In the genomic region with DNA sequence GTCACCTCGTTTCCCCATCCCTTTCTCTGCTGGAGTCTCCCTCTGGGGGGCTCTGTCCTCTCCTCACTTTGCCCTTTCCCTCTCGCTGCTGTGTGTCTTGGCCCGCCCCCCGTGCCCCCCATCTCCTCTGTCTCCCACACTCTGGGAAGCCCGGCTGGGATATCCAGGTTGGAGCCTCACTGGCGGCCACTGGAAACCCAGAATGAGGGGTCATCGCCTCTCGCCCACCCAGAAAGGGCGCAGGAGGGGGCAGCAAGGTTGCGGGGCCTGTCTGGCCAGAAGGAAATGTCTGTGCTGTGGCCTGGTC, we compare ENCODE assay signal across 9 cellular contexts. TPM values are rescaled to one million over a fixed set of nuclear protein-coding genes. Genes with fewer than 3 reads are reported as not detected.
DNase-seq lines count a peak whose midpoint lies in the region; ATAC-seq and TF ChIP-seq lines count a peak whose summit lies in the region.
"Had no signal": no experiment of that assay in that cellular context is flagged by ENCODE, and none has a peak within 500 bp of the region (broad histone marks: within the 10 kb centered on the region; RNA-seq: fewer than 3 reads in every experiment).

No MANE protein-coding gene starts in this region.

- H3K27me3 ChIP-seq in NT2/D1 (ENCODE audit: insufficient read depth, insufficient read length), result no peaks in the 10 kb centered on the region
- no peaks in the 10 kb centered on the region for H3K27me3 ChIP-seq in brain microvascular endothelial cell (replicated peaks)
- H3K27me3 ChIP-seq in lung (ENCODE audit: control insufficient read depth, insufficient read depth), result no peaks in the 10 kb centered on the region
- H3K27me3 ChIP-seq in subcutaneous abdominal adipose tissue (ENCODE audit: control insufficient read depth in 5 of 5, insufficient read depth in 4 of 5, low read length in 5 of 5), result peaks cover 6 to 20% (median 9%) of the 10 kb centered on the region in 5 donors

- H3K9me3 ChIP-seq in NT2/D1 (ENCODE audit: insufficient read depth, low read length) (no peaks in the 10 kb centered on the region), lung (ENCODE audit: control insufficient read depth in 2 of 2, insufficient read depth in 1 of 2, low read length in 1 of 2) (no peaks in the 10 kb centered on the region), subcutaneous abdominal adipose tissue (ENCODE audit: control insufficient read depth in 5 of 5, low read length in 5 of 5) (no peaks in the 10 kb centered on the region)

- H3K36me3 ChIP-seq in NT2/D1 (ENCODE audit: insufficient read depth, insufficient read length, low read length), result peaks cover 35% of the 10 kb centered on the region
- H3K36me3 ChIP-seq in brain microvascular endothelial cell (replicated peaks), result peaks cover 48% of the 10 kb centered on the region
- H3K36me3 ChIP-seq in lung (ENCODE audit: control insufficient read depth in 2 of 2, insufficient read depth in 2 of 2, low read length in 2 of 2), result peaks cover 0 to 17% of the 10 kb centered on the region in 2 donors
- peaks cover 0 to 33% (median 24%) of the 10 kb centered on the region in 5 donors for H3K36me3 ChIP-seq in subcutaneous abdominal adipose tissue (ENCODE audit: control insufficient read depth in 5 of 5, insufficient read depth in 5 of 5, low read length in 5 of 5)

- H3K4me1 ChIP-seq in NT2/D1 (ENCODE audit: insufficient read depth, insufficient read length) (peaks cover 41% of the 10 kb centered on the region), lung (ENCODE audit: control insufficient read depth in 2 of 2, insufficient read depth in 2 of 2, low read length in 2 of 2) (peaks cover 0 to 38% of the 10 kb centered on the region in 2 donors), subcutaneous abdominal adipose tissue (ENCODE audit: control insufficient read depth in 5 of 5, insufficient read depth in 5 of 5, low read length in 5 of 5) (peaks cover 20 to 92% (median 75%) of the 10 kb centered on the region in 5 donors)

- H3K4me3 ChIP-seq in NT2/D1 (ENCODE audit: insufficient read length, low read depth) (peak overlapping the region; percentile 1), brain microvascular endothelial cell (ENCODE audit: low read depth, low read length) (peak overlapping the region; percentile 12), lung (peak overlapping the region; percentile 2), subcutaneous abdominal adipose tissue (ENCODE audit: low read depth in 1 of 5, low read length in 5 of 5) (peak overlapping the region in 3 of 5 donors; percentile 39 to 51 (median 50))

- H3K9ac ChIP-seq in NT2/D1 (ENCODE audit: insufficient read length, low read depth) (peak overlapping the region; percentile 79), subcutaneous abdominal adipose tissue (ENCODE audit: low read length in 5 of 5) (peak overlapping the region in 1 of 5 donors; percentile 66)

- TF ChIP-seq CTCF in brain microvascular endothelial cell (IDR thresholded peaks at IDR 0.05; ENCODE audit: low read depth, low read length, missing control alignments) (no peak), lung (IDR thresholded peaks at IDR 0.05; ENCODE audit: control extremely low read depth, extremely low read depth) (no peak)

- no peak for ATAC-seq in lung (ENCODE audit: insufficient read depth, low FRiP score)
- no peak for ATAC-seq in GM19467 (IDR thresholded peaks at IDR 0.05; ENCODE audit: unreplicated experiment)

- in situ Hi-C loops in brain microvascular endothelial cell (cut with HindIII; ENCODE audit: low pct_ligation_motif_present, low sequenced_read_pairs), result no loop called here

- WGBS in lung, 2 donors, result 16 to 26% methylated on average over 10 of the region's 10 CpGs

- DNase-seq in NT2/D1 (ENCODE audit: low read depth, low spot score) (no peak), brain microvascular endothelial cell (no peak), lung (ENCODE audit: low spot score) (no peak), GOT3 (lab: John Stamatoyannopoulos, UW) (no peak), globus pallidus (ENCODE audit: low spot score) (no peak), pons (ENCODE audit: low spot score) (no peak)
- DNase-seq: NCI-H2171 treated with DMSO at 0.1 percent for 48 hours had no signal

- H3K27ac ChIP-seq in brain microvascular endothelial cell (peak overlapping the region; percentile 98), lung (ENCODE audit: low read depth in 1 of 2, low read length in 1 of 2) (peak overlapping the region; percentile 71 to 75), subcutaneous abdominal adipose tissue (ENCODE audit: low read depth, low read length) (peak overlapping the region; percentile 84)

RNA-seq across cellular contexts. Expression of a gene that starts 15.6 kb away (rescaled TPM):
- total RNA-seq in lung, result 10 to 100 TPM; 19.7 to 39.9 TPM
- 10 to 100 TPM; 13.2 to 22.2 TPM for polyA plus RNA-seq in lung

RNA-seq across cellular contexts. Expression of a gene that starts 28.1 kb away (rescaled TPM):
- total RNA-seq in lung, result 10 to 100 TPM; 18.0 to 88.8 TPM
- polyA plus RNA-seq in lung, result 10 to 100 TPM; 27.8 to 67.3 TPM

RNA-seq across cellular contexts. Expression of a gene that starts 38.4 kb away (rescaled TPM):
- total RNA-seq in lung, result 10 to 100 TPM; 10.2 to 16.4 TPM
- 10 to 100 TPM; 11.6 to 18.6 TPM for polyA plus RNA-seq in lung

RNA-seq across cellular contexts. Expression of a gene that starts 50.7 kb away (rescaled TPM):
- total RNA-seq in lung, result 10 to 100 TPM; 13.6 to 16.0 TPM
- polyA plus RNA-seq in lung, result 10 to 100 TPM; 18.0 to 39.8 TPM
